1 cellular context compared by ENCODE assay signal in the genomic region with DNA sequence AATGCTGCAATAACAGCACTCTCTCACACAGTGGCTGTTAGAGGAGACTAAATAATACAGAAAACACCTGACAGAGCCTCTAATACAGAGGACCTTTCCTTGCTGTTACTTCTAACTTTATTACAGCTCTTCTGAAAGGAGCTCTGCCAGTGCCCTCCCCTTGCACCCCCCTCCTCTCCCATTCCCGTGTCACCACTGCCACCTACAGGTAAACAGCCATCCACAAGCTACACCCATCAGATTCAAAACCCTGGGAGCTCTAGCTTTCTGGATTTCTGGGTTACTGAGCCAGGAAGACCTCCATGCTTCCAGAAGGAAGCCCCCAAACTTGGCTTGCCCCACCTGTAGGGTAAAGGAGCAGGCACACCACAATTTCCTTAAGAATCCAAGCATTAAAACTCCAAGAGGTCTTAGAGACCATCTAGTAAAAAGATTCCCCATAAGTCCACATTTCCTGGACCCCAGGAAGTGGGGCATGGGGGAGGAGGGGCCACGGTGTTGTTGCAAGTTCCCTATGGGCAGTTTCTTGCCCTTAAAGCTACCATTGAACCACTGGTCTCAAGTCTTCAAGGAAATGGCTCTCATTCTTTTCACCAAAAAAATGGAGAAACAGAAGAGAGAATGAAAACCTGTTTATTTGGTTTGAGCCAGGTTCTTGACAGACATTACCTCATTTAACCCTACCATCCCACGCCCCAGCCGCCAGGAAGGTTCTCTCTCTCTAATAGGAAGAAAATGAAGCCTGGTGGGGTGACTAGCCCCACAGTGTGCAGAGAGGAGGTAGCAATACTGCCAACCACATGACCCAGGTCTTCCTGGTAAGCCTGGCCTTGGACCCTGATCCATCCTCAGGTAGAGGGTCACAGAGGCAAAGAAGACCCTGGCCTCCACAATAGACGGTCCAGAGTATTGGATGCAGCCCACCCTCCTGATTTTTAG.
TF ChIP-seq lines count a peak whose summit lies in the region.

No MANE protein-coding gene starts in this region.

TF ChIP-seq in HepG2, 621 proteins besides CTCF, POLR2A, EP300 and RAD21 (continued from another document):
- TF ChIP-seq PBX2 (CRISPR knock-in tag; IDR thresholded peaks at IDR 0.05) = no peak
- TF ChIP-seq ZMAT5 (CRISPR knock-in tag; IDR thresholded peaks at IDR 0.05; ENCODE audit: borderline replicate concordance, low read depth) = no peak
- TF ChIP-seq ZNF788 (CRISPR knock-in tag; IDR thresholded peaks at IDR 0.05; ENCODE audit: borderline replicate concordance) = no peak
- TF ChIP-seq SIX1 (CRISPR knock-in tag; IDR thresholded peaks at IDR 0.05; ENCODE audit: borderline replicate concordance) = no peak
- no peak for TF ChIP-seq ZFP82 (CRISPR knock-in tag; IDR thresholded peaks at IDR 0.05; ENCODE audit: borderline replicate concordance)
- no peak for TF ChIP-seq ZNF44 (CRISPR knock-in tag; IDR thresholded peaks at IDR 0.05)
